ENCODE assay signal across 11 cellular contexts in genomic region chrX:119687661-119688413, GRCh38. TPM values are rescaled to one million over a fixed set of nuclear protein-coding genes. Genes with fewer than 3 reads are reported as not detected.
DNase-seq lines count a peak whose midpoint lies in the region; ATAC-seq, FAIRE-seq and TF ChIP-seq lines count a peak whose summit lies in the region.
"Had no signal": no experiment of that assay in that cellular context is flagged by ENCODE, and none has a peak within 500 bp of the region (broad histone marks: within the 10 kb centered on the region; RNA-seq: fewer than 3 reads in every experiment).

No MANE protein-coding gene starts in this region.

- peaks cover 8% of the 10 kb centered on the region for H3K36me3 Mint-ChIP-seq in activated CD4-positive, alpha-beta memory T cell treated with anti-CD3 and anti-CD28 coated beads for 36 hours

- peak; percentile 87 for FAIRE-seq in GM12892 (lab: Jason Lieb, UNC)
- FAIRE-seq: small intestine had no signal

- H3K27me3 ChIP-seq in BLaER1 treated with 17β-estradiol and CSF1 and Interleukin-3, amounts not matched to agents 10 nM and 100 nM: no peaks in the 10 kb centered on the region
- H3K27me3 ChIP-seq in right lobe of liver: no peaks in the 10 kb centered on the region
- H3K27me3 ChIP-seq: SJSA1 had no signal

- peak overlapping the region in 10 of 11 experiments; percentile 82 to 92 (median 86); a peak in 19 of 22 replicates for H3K27ac ChIP-seq in BLaER1 treated with 17β-estradiol and CSF1 and Interleukin-3, amounts not matched to agents 10 nM and 100 nM
- H3K27ac ChIP-seq in right lobe of liver: peak overlapping the region in 1 of 3 donors; percentile 26
- H3K27ac ChIP-seq: SJSA1 had no signal

- H3K27ac Mint-ChIP-seq in activated CD4-positive, alpha-beta memory T cell treated with anti-CD3 and anti-CD28 coated beads for 36 hours: peak overlapping the region; percentile 99

- peaks cover 0 to 4% (median 0%) of the 10 kb centered on the region in 11 experiments; a peak in 2 of 22 replicates for H3K9me3 ChIP-seq in BLaER1 treated with 17β-estradiol and CSF1 and Interleukin-3, amounts not matched to agents 10 nM and 100 nM (replicated peaks in 1 of 11)
- no peaks in the 10 kb centered on the region for H3K9me3 ChIP-seq in right lobe of liver
- H3K9me3 ChIP-seq: Caco-2, SJSA1 had no signal

- no peaks in the 10 kb centered on the region for H3K27me3 Mint-ChIP-seq in activated CD4-positive, alpha-beta memory T cell treated with anti-CD3 and anti-CD28 coated beads for 36 hours

- no peaks in the 10 kb centered on the region for H3K36me3 ChIP-seq in BLaER1 treated with 17β-estradiol and CSF1 and Interleukin-3, amounts not matched to agents 10 nM and 100 nM
- no peaks in the 10 kb centered on the region for H3K36me3 ChIP-seq in right lobe of liver
- H3K36me3 ChIP-seq: SJSA1 had no signal

- no peak for TF ChIP-seq CTCF in right lobe of liver (IDR thresholded peaks at IDR 0.05)

- peaks cover 39% of the 10 kb centered on the region for H3K4me1 Mint-ChIP-seq in activated CD4-positive, alpha-beta memory T cell treated with anti-CD3 and anti-CD28 coated beads for 36 hours (ENCODE audit: low read depth)

- 50% methylated on average over 5 of the region's 5 CpGs for WGBS in right lobe of liver (ENCODE audit: insufficient coverage, low coverage, low lambda C conversion rate, missing lambda C conversion rate)

- TF ChIP-seq POLR2A in GM12892 (IDR thresholded peaks at IDR 0.05; ENCODE audit: low read depth, low read length) (no peak), right lobe of liver (IDR thresholded peaks at IDR 0.05) (no peak)

- H3K4me1 ChIP-seq in BLaER1 treated with 17β-estradiol and CSF1 and Interleukin-3, amounts not matched to agents 10 nM and 100 nM: peaks cover 62 to 89% (median 81%) of the 10 kb centered on the region in 10 experiments
- H3K4me1 ChIP-seq in right lobe of liver: peaks cover 0 to 5% (median 0%) of the 10 kb centered on the region in 4 donors
- H3K4me1 ChIP-seq: Caco-2 had no signal

- DNase-seq in GM12892 (ENCODE audit: insufficient read length): no peak
- no peak for DNase-seq in activated CD4-positive, alpha-beta memory T cell treated with anti-CD3 and anti-CD28 coated beads for 36 hours
- peak in 1 of 3 donors; percentile 59 for DNase-seq in right lobe of liver
- no peak for DNase-seq in GDM1 (lab: John Stamatoyannopoulos, UW)
- DNase-seq in GOT3 (lab: John Stamatoyannopoulos, UW): no peak
- DNase-seq: Caco-2, small intestine had no signal

- peak overlapping the region; percentile 74 to 94 (median 84) for H3K4me2 ChIP-seq in BLaER1 treated with 17β-estradiol and CSF1 and Interleukin-3, amounts not matched to agents 10 nM and 100 nM

- H3K4me3 ChIP-seq in BLaER1 treated with 17β-estradiol and CSF1 and Interleukin-3, amounts not matched to agents 10 nM and 100 nM: 0 out of 20 replicates have a peak overlapping the region, but pooled peaks of 2 of the 10 experiments have one; percentile 4 to 5
- H3K4me3 ChIP-seq in right lobe of liver: no peak overlapping the region
- H3K4me3 ChIP-seq: SJSA1 had no signal

- CTCF ChIA-PET in activated CD4-positive, alpha-beta memory T cell treated with anti-CD3 and anti-CD28 coated beads for 36 hours (lab: Charles Lee): interaction anchor here (0.9 to 1.7 kb wide), 3 partner anchors 11 to 66 kb away, joined by 3 to 6 read pairs (median 3); no protein-coding TSS in a partner anchor

- no peaks in the 10 kb centered on the region for H3K9me3 Mint-ChIP-seq in activated CD4-positive, alpha-beta memory T cell treated with anti-CD3 and anti-CD28 coated beads for 36 hours

- peak in 3 of 4 donors; percentile 9 to 21 (median 14) for ATAC-seq in right lobe of liver
- no peak for ATAC-seq in GM19328 (IDR thresholded peaks at IDR 0.05; ENCODE audit: unreplicated experiment)
- no peak for ATAC-seq in GM21717 (IDR thresholded peaks at IDR 0.05; ENCODE audit: unreplicated experiment)

- intact Hi-C loops in activated CD4-positive, alpha-beta memory T cell treated with anti-CD3 and anti-CD28 coated beads for 36 hours (cut with micrococcal nuclease): loop anchor here (2.0 to 10.0 kb wide), 3 partner anchors 103 to 1153 kb away; partner anchors contain the start of genes NDUFA1, RNF113A and RPL39
- intact Hi-C loops in right lobe of liver (cut with DNase I): no loop called here

- peaks cover 0 to 11% (median 0%) of the 10 kb centered on the region in 11 experiments; a peak in 3 of 22 replicates for H4K20me1 ChIP-seq in BLaER1 treated with 17β-estradiol and CSF1 and Interleukin-3, amounts not matched to agents 10 nM and 100 nM

- peak overlapping the region in 6 of 11 experiments; percentile 16 to 78 (median 47); a peak in 11 of 22 replicates for H3K9ac ChIP-seq in BLaER1 treated with 17β-estradiol and CSF1 and Interleukin-3, amounts not matched to agents 10 nM and 100 nM

- POLR2A ChIA-PET in activated CD4-positive, alpha-beta memory T cell treated with anti-CD3 and anti-CD28 coated beads for 36 hours (lab: Charles Lee): interaction anchor here (2.1 to 4.0 kb wide), 2 partner anchors 9 to 40 kb away, joined by 10 to 40 read pairs; no protein-coding TSS in a partner anchor

- H3K4me3 Mint-ChIP-seq in activated CD4-positive, alpha-beta memory T cell treated with anti-CD3 and anti-CD28 coated beads for 36 hours: peak overlapping the region; percentile 88

RNA-seq across cellular contexts. Expression of gene SEPTIN6, which starts 5.1 kb away (rescaled TPM):
- 135 TPM for polyA plus RNA-seq in GM12892 (2012; ENCODE audit: missing spikeins)
- 100 to 1,000 TPM; 154 to 156 TPM for total RNA-seq in activated CD4-positive, alpha-beta memory T cell treated with anti-CD3 and anti-CD28 coated beads for 36 hours
- 10 to 100 TPM; 12.7 to 25.6 (median 19.6) TPM for total RNA-seq in right lobe of liver

Comparison
In these comparisons a context has a peak if more than half of its experiments do, and no peak if none do; other contexts are left out.
1. ATAC-seq: peak in right lobe of liver (3 of 4); none in GM19328 (single experiment) and GM21717 (single experiment).
2. RNA of gene SEPTIN6, which starts 5.1 kb away (total RNA-seq): 154 to 156 TPM in activated CD4-positive, alpha-beta memory T cell treated with anti-CD3 and anti-CD28 coated beads for 36 hours; 12.7 to 25.6 TPM in right lobe of liver; every median in the first group is over 4 times any median in the second.